8 cellular contexts compared by ENCODE assay signal in genomic region chr3:182618085-182618732, GRCh38.
DNase-seq lines count a peak whose midpoint lies in the region; ATAC-seq and TF ChIP-seq lines count a peak whose summit lies in the region.

No MANE protein-coding gene starts in this region.

- DNase-seq in COLO668 (lab: John Stamatoyannopoulos, UW; ENCODE audit: unreplicated experiment) = peak; percentile 26
- peak; percentile 83 for DNase-seq in Karpas-422
- DNase-seq in RKO (ENCODE audit: low spot score) = peak; percentile 50
- peak; percentile 9 for DNase-seq in glomerular visceral epithelial cell (ENCODE audit: extremely low spot score)
- no peak for DNase-seq in activated CD4-positive, alpha-beta memory T cell treated with anti-CD3 and anti-CD28 coated beads, Interleukin-2, amount 10 ng/mL, durations not matched to agents 7 days and 5 days
- DNase-seq in effector memory CD8-positive, alpha-beta T cell = no peak
- DNase-seq in natural killer cell = no peak

- intact Hi-C loops in natural killer cell (cut with micrococcal nuclease) = no loop called here

- H3K27ac ChIP-seq in Karpas-422 (ENCODE audit: low read length) = no peak overlapping the region

- H3K27ac Mint-ChIP-seq in activated CD4-positive, alpha-beta memory T cell treated with anti-CD3 and anti-CD28 coated beads, Interleukin-2, amount 10 ng/mL, durations not matched to agents 7 days and 5 days = no peak overlapping the region
- no peak overlapping the region for H3K27ac Mint-ChIP-seq in effector memory CD8-positive, alpha-beta T cell
- H3K27ac Mint-ChIP-seq in natural killer cell = no peak overlapping the region

- H3K9ac ChIP-seq in Karpas-422 (ENCODE audit: low read length) = no peak overlapping the region

- no peak overlapping the region for H3K4me3 Mint-ChIP-seq in activated CD4-positive, alpha-beta memory T cell treated with anti-CD3 and anti-CD28 coated beads, Interleukin-2, amount 10 ng/mL, durations not matched to agents 7 days and 5 days
- no peak overlapping the region for H3K4me3 Mint-ChIP-seq in effector memory CD8-positive, alpha-beta T cell
- no peak overlapping the region for H3K4me3 Mint-ChIP-seq in natural killer cell

- H3K9me3 Mint-ChIP-seq in activated CD4-positive, alpha-beta memory T cell treated with anti-CD3 and anti-CD28 coated beads, Interleukin-2, amount 10 ng/mL, durations not matched to agents 7 days and 5 days = no peaks in the 10 kb centered on the region
- H3K9me3 Mint-ChIP-seq in effector memory CD8-positive, alpha-beta T cell = no peaks in the 10 kb centered on the region
- no peaks in the 10 kb centered on the region for H3K9me3 Mint-ChIP-seq in natural killer cell

- H3K9me3 ChIP-seq in Karpas-422 (ENCODE audit: low read length) = no peaks in the 10 kb centered on the region

- ATAC-seq in effector memory CD8-positive, alpha-beta T cell (replicated peaks) = no peak
- ATAC-seq in natural killer cell (no peak), GM19023 (IDR thresholded peaks at IDR 0.05; ENCODE audit: unreplicated experiment) (no peak)

- no peaks in the 10 kb centered on the region for H3K27me3 ChIP-seq in Karpas-422 (ENCODE audit: low read length)

- H3K4me1 Mint-ChIP-seq in activated CD4-positive, alpha-beta memory T cell treated with anti-CD3 and anti-CD28 coated beads, Interleukin-2, amount 10 ng/mL, durations not matched to agents 7 days and 5 days = no peaks in the 10 kb centered on the region
- H3K4me1 Mint-ChIP-seq in effector memory CD8-positive, alpha-beta T cell (ENCODE audit: low read depth in 2 of 2) = no peaks in the 10 kb centered on the region
- H3K4me1 Mint-ChIP-seq in natural killer cell = no peaks in the 10 kb centered on the region

- CTCF ChIA-PET in activated CD4-positive, alpha-beta memory T cell treated with anti-CD3 and anti-CD28 coated beads, Interleukin-2, amount 10 ng/mL, durations not matched to agents 7 days and 5 days (lab: Charles Lee) = no interaction called here

- no peak overlapping the region for H2AFZ ChIP-seq in Karpas-422 (ENCODE audit: low read length)

- H4K20me1 ChIP-seq in Karpas-422 (ENCODE audit: insufficient read depth, low read depth, low read length) = no peaks in the 10 kb centered on the region

- H3K4me3 ChIP-seq in Karpas-422 (ENCODE audit: low read length) = no peak overlapping the region

- H3K79me2 ChIP-seq in Karpas-422 (ENCODE audit: low read length) = no peaks in the 10 kb centered on the region

- no peak overlapping the region for H3K4me2 ChIP-seq in Karpas-422 (ENCODE audit: low read depth, low read length, poor library complexity, severe bottlenecking)

- H3K36me3 ChIP-seq in Karpas-422 (ENCODE audit: insufficient read depth, low read length) = no peaks in the 10 kb centered on the region

- no peaks in the 10 kb centered on the region for H3K9me2 ChIP-seq in Karpas-422 (replicated peaks; ENCODE audit: insufficient read depth, low read length)

- H3K4me1 ChIP-seq in Karpas-422 (ENCODE audit: low read length) = peaks cover 7% of the 10 kb centered on the region

- no peaks in the 10 kb centered on the region for H3K36me3 Mint-ChIP-seq in activated CD4-positive, alpha-beta memory T cell treated with anti-CD3 and anti-CD28 coated beads, Interleukin-2, amount 10 ng/mL, durations not matched to agents 7 days and 5 days (ENCODE audit: low read depth)
- H3K36me3 Mint-ChIP-seq in effector memory CD8-positive, alpha-beta T cell (ENCODE audit: insufficient read depth) = no peaks in the 10 kb centered on the region
- no peaks in the 10 kb centered on the region for H3K36me3 Mint-ChIP-seq in natural killer cell

- TF ChIP-seq CTCF in natural killer cell (IDR thresholded peaks at IDR 0.05) = no peak

- POLR2A ChIA-PET in activated CD4-positive, alpha-beta memory T cell treated with anti-CD3 and anti-CD28 coated beads, Interleukin-2, amount 10 ng/mL, durations not matched to agents 7 days and 5 days (lab: Charles Lee) = no interaction called here

- peaks cover 15% of the 10 kb centered on the region for H3K27me3 Mint-ChIP-seq in activated CD4-positive, alpha-beta memory T cell treated with anti-CD3 and anti-CD28 coated beads, Interleukin-2, amount 10 ng/mL, durations not matched to agents 7 days and 5 days
- peaks cover 14 to 30% of the 10 kb centered on the region in 2 donors for H3K27me3 Mint-ChIP-seq in effector memory CD8-positive, alpha-beta T cell
- peaks cover 7 to 8% of the 10 kb centered on the region in 2 donors for H3K27me3 Mint-ChIP-seq in natural killer cell (ENCODE audit: low read depth in 2 of 2)

Comparison
In these comparisons a context has a peak if more than half of its experiments do, and no peak if none do; other contexts are left out.
1. DNase-seq: peak in COLO668 (single experiment), Karpas-422 (single experiment), RKO (single experiment) and glomerular visceral epithelial cell (single experiment); none in activated CD4-positive, alpha-beta memory T cell treated with anti-CD3 and anti-CD28 coated beads, Interleukin-2, amount 10 ng/mL, durations not matched to agents 7 days and 5 days (single experiment), effector memory CD8-positive, alpha-beta T cell (0 of 3) and natural killer cell (single experiment).